Comparison of ENCODE assay signal across 8 cellular contexts in the genomic region with DNA sequence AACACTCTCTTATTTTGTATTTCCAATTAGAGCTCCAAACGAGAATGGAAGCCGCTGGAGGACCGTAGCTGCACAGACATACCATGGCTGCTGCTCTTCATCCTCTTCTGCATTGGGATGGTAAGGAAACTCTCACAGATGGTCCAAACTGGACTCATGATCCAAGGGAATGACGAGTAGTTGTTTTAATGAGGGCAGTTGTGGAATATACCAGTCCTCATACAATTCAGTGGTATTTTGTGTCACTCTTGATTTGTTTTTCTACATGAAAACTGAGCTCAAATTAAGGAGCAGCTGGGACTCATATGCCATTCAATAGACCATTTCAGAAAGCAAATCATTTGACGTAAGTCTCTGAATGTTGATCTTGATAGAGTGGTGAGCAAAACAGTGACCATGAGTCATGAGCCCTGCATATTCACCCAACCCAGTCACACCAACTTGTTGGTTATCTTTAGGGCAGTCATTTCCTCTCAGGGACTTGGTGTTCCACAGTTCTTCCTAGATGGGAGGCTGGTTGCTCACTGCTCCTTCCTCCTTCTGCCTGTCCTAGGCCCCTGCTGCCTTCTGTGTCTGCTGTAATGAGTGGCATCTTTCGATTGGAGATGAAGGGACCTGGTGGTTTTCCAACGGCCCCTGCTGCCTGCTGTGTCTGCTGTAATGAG. TPM values are rescaled to one million over a fixed set of nuclear protein-coding genes. Genes with fewer than 3 reads are reported as not detected.
DNase-seq lines count a peak whose midpoint lies in the region; ATAC-seq, FAIRE-seq and TF ChIP-seq lines count a peak whose summit lies in the region.

No MANE protein-coding gene starts in this region.

- H3K79me2 ChIP-seq in endothelial cell of umbilical vein (ENCODE audit: control insufficient read depth, insufficient read depth, low read length), result peaks cover 4% of the 10 kb centered on the region

- intact Hi-C loops in endothelial cell of umbilical vein (cut with micrococcal nuclease), result loop anchor here (1.0 to 5.0 kb wide), 4 partner anchors 10 to 427 kb away; partner anchors contain the start of gene SLC44A1

- H3K27me3 ChIP-seq in endothelial cell of umbilical vein (ENCODE audit: control insufficient read depth in 2 of 2, insufficient read depth in 2 of 2, low read length in 2 of 2), result no peaks in the 10 kb centered on the region

- CTCF ChIA-PET in endothelial cell of umbilical vein (lab: Charles Lee), result interaction anchor here (0.6 kb wide), 1 partner anchor 52 kb away, joined by 3 read pairs; no protein-coding TSS in a partner anchor

- peak; percentile 99 for FAIRE-seq in endothelial cell of umbilical vein (lab: Jason Lieb, UNC)

- peak; percentile 69 for TF ChIP-seq POLR2A in endothelial cell of umbilical vein (IDR thresholded peaks at IDR 0.05; ENCODE audit: low read depth, low read length)

- no peaks in the 10 kb centered on the region for H3K9me3 ChIP-seq in endothelial cell of umbilical vein (replicated peaks; ENCODE audit: control insufficient read depth, insufficient read depth, low read length)

- H3K36me3 ChIP-seq in endothelial cell of umbilical vein (ENCODE audit: control insufficient read depth in 2 of 2, extremely low read depth in 1 of 2, insufficient read depth in 2 of 2, low read length in 2 of 2), result no peaks in the 10 kb centered on the region

- no peak for ATAC-seq in HG03521 (IDR thresholded peaks at IDR 0.05; ENCODE audit: unreplicated experiment)

- peak; percentile 91 for DNase-seq in EL
- DNase-seq in NCI-H460 (ENCODE audit: extremely low read depth, low read depth), result peak; percentile 99
- peak; percentile 98 for DNase-seq in endothelial cell of umbilical vein (ENCODE audit: low read depth, low spot score)
- peak; percentile 96 for DNase-seq in non-pigmented ciliary epithelial cell (ENCODE audit: low read depth)
- no peak for DNase-seq in NCI-H510A (lab: John Stamatoyannopoulos, UW)
- no peak for DNase-seq in central memory CD4-positive, alpha-beta T cell
- DNase-seq in cerebellar nuclear complex (lab: John Stamatoyannopoulos, UW), result no peak

- TSS peak; percentile 90 for BruUV-seq in endothelial cell of umbilical vein (replicated peaks; lab: Mats Ljungman, UMichigan)

- H3K27ac ChIP-seq in endothelial cell of umbilical vein (ENCODE audit: insufficient read depth, low read depth, low read length), result peak overlapping the region; percentile 96

- H3K9me1 ChIP-seq in endothelial cell of umbilical vein (replicated peaks; ENCODE audit: control insufficient read depth, extremely low read depth, insufficient read depth, low read length), result no peaks in the 10 kb centered on the region

- H3K4me1 ChIP-seq in endothelial cell of umbilical vein (ENCODE audit: control insufficient read depth, extremely low read depth, insufficient read depth, low read length), result peaks cover 45% of the 10 kb centered on the region

- dilution Hi-C loops in endothelial cell of umbilical vein (cut with MboI; ENCODE audit: extremely low pct_ligation_motif_present, low sequenced_read_pairs), result no loop called here

- no peak for TF ChIP-seq CTCF in endothelial cell of umbilical vein (IDR thresholded peaks at IDR 0.05; ENCODE audit: extremely low read depth in 1 of 2, insufficient read depth in 1 of 2, low read depth in 1 of 2, low read length in 2 of 2)

- H2AFZ ChIP-seq in endothelial cell of umbilical vein (ENCODE audit: low read depth, low read length), result peak overlapping the region; percentile 15

- no peaks in the 10 kb centered on the region for H4K20me1 ChIP-seq in endothelial cell of umbilical vein (replicated peaks; ENCODE audit: control insufficient read depth, extremely low read depth, insufficient read depth, low read length)

- POLR2A ChIA-PET in endothelial cell of umbilical vein (lab: Charles Lee), result interaction anchor here (0.7 kb wide), 2 partner anchors 55 to 103 kb away, joined by 3 read pairs; no protein-coding TSS in a partner anchor

- peak overlapping the region; percentile 44 for H3K4me2 ChIP-seq in endothelial cell of umbilical vein (ENCODE audit: insufficient read depth, low read length)

- H3K4me3 ChIP-seq in endothelial cell of umbilical vein (replicated peaks in 1 of 3; ENCODE audit: insufficient read depth in 1 of 3, low read depth in 1 of 3, low read length in 3 of 3), result no peak overlapping the region

- peak overlapping the region; percentile 68 for H3K9ac ChIP-seq in endothelial cell of umbilical vein (replicated peaks; ENCODE audit: extremely low read depth, insufficient read depth, low read length)

TF ChIP-seq in endothelial cell of umbilical vein, 7 proteins besides CTCF, POLR2A, EP300 and RAD21:
- TF ChIP-seq FOS (IDR thresholded peaks at IDR 0.05; ENCODE audit: borderline replicate concordance, insufficient read depth, low read length), result peak; percentile 99
- TF ChIP-seq GATA2 (IDR thresholded peaks at IDR 0.05; ENCODE audit: insufficient read depth, insufficient read length, low read depth, low read length), result peak; percentile 97
- TF ChIP-seq POLR2AphosphoS5 (IDR thresholded peaks at IDR 0.05; ENCODE audit: insufficient read depth, low read depth, low read length), result peak; percentile 95
- peak; percentile 99 for TF ChIP-seq JUN (IDR thresholded peaks at IDR 0.05; ENCODE audit: borderline replicate concordance, insufficient read depth, insufficient read length, low read depth)
- TF ChIP-seq, protein P1, sequence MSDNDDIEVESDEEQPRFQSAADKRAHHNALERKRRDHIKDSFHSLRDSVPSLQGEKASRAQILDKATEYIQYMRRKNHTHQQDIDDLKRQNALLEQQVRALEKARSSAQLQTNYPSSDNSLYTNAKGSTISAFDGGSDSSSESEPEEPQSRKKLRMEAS (IDR thresholded peaks at IDR 0.05; ENCODE audit: insufficient read depth, insufficient read length), result no peak
- no peak for TF ChIP-seq EZH2 (IDR thresholded peaks at IDR 0.05; ENCODE audit: borderline replicate concordance, low read depth, low read length, severe bottlenecking)
- no peak for TF ChIP-seq MYC (IDR thresholded peaks at IDR 0.05; ENCODE audit: low read depth, low read length)

RNA-seq across cellular contexts. Expression of gene SLC44A1, which starts 54.9 kb away (rescaled TPM):
- total RNA-seq in NCI-H460 (2014; rRNA removed; shearing (Covaris generic)), result 247 and 276 TPM in 2 replicates
- polyA plus RNA-seq in NCI-H460 (2014; cell fraction: nucleus; rRNA removed), result 61.4 and 82.3 TPM in 2 replicates
- total RNA-seq in endothelial cell of umbilical vein, result 35.3 and 37.7 TPM in 2 replicates
- 11.5 and 16.1 TPM in 2 replicates for polyA plus RNA-seq in endothelial cell of umbilical vein
- 11.7 and 11.9 TPM in 2 replicates for polyA plus RNA-seq in endothelial cell of umbilical vein (2011; cell fraction: cytosol; rRNA removed)
- polyA plus RNA-seq in endothelial cell of umbilical vein (2011; cell fraction: nucleus; rRNA removed), result 7.6 and 7.7 TPM in 2 replicates
- polyA plus RNA-seq in endothelial cell of umbilical vein (2012), result 22.3 and 33.0 TPM in 2 replicates
- polyA minus RNA-seq in endothelial cell of umbilical vein, result 94.4 and 104 TPM in 2 replicates
- 23.4 TPM for polyA minus RNA-seq in endothelial cell of umbilical vein (2011; cell fraction: cytosol; rRNA and poly(A)+ RNA removed)
- polyA minus RNA-seq in endothelial cell of umbilical vein (2011; cell fraction: nucleus; rRNA and poly(A)+ RNA removed), result 21.3 and 36.9 TPM in 2 replicates

Comparison
In these comparisons a context has a peak if more than half of its experiments do, and no peak if none do; other contexts are left out.
1. DNase-seq: peak in EL (single experiment), NCI-H460 (single experiment), endothelial cell of umbilical vein (single experiment) and non-pigmented ciliary epithelial cell (single experiment); none in NCI-H510A (single experiment), central memory CD4-positive, alpha-beta T cell (single experiment) and cerebellar nuclear complex (0 of 2).